1 cellular context compared by ENCODE assay signal in the genomic region with DNA sequence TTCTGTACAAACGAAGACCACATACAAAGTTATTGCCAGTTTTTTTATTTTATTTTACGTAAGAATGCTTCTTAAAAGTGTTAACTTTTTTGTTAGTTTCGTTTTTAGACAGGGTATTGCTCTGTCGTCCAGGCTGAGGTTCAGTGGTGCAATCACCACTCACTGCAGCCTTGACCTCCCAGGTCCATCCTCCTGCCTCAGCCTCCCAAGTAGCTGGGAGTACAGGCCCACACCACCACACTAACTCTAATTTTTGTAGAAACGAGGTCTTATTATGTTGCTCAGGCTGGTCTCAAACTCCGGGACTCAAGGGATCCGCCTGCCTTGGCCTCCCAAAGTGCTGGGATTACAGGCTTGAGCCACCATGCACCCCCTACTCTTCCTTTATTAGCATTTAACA.
TF ChIP-seq lines count a peak whose summit lies in the region.

No MANE protein-coding gene starts in this region.

TF ChIP-seq in HepG2, 621 proteins besides CTCF, POLR2A, EP300 and RAD21:
- TF ChIP-seq, protein P1, sequence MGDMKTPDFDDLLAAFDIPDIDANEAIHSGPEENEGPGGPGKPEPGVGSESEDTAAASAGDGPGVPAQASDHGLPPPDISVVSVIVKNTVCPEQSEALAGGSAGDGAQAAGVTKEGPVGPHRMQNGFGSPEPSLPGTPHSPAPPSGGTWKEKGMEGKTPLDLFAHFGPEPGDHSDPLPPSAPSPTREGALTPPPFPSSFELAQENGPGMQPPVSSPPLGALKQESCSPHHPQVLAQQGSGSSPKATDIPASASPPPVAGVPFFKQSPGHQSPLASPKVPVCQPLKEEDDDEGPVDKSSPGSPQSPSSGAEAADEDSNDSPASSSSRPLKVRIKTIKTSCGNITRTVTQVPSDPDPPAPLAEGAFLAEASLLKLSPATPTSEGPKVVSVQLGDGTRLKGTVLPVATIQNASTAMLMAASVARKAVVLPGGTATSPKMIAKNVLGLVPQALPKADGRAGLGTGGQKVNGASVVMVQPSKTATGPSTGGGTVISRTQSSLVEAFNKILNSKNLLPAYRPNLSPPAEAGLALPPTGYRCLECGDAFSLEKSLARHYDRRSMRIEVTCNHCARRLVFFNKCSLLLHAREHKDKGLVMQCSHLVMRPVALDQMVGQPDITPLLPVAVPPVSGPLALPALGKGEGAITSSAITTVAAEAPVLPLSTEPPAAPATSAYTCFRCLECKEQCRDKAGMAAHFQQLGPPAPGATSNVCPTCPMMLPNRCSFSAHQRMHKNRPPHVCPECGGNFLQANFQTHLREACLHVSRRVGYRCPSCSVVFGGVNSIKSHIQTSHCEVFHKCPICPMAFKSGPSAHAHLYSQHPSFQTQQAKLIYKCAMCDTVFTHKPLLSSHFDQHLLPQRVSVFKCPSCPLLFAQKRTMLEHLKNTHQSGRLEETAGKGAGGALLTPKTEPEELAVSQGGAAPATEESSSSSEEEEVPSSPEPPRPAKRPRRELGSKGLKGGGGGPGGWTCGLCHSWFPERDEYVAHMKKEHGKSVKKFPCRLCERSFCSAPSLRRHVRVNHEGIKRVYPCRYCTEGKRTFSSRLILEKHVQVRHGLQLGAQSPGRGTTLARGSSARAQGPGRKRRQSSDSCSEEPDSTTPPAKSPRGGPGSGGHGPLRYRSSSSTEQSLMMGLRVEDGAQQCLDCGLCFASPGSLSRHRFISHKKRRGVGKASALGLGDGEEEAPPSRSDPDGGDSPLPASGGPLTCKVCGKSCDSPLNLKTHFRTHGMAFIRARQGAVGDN (CRISPR knock-in tag; IDR thresholded peaks at IDR 0.05) = no peak
- TF ChIP-seq ZNF563 (CRISPR knock-in tag; IDR thresholded peaks at IDR 0.05) = no peak
- TF ChIP-seq ZFP91 (CRISPR knock-in tag; IDR thresholded peaks at IDR 0.05; ENCODE audit: borderline replicate concordance) = peak; percentile 31; the same call in 1 of the 2 replicates
- no peak for TF ChIP-seq CENPX (CRISPR knock-in tag; IDR thresholded peaks at IDR 0.05)
- TF ChIP-seq, protein P2, sequence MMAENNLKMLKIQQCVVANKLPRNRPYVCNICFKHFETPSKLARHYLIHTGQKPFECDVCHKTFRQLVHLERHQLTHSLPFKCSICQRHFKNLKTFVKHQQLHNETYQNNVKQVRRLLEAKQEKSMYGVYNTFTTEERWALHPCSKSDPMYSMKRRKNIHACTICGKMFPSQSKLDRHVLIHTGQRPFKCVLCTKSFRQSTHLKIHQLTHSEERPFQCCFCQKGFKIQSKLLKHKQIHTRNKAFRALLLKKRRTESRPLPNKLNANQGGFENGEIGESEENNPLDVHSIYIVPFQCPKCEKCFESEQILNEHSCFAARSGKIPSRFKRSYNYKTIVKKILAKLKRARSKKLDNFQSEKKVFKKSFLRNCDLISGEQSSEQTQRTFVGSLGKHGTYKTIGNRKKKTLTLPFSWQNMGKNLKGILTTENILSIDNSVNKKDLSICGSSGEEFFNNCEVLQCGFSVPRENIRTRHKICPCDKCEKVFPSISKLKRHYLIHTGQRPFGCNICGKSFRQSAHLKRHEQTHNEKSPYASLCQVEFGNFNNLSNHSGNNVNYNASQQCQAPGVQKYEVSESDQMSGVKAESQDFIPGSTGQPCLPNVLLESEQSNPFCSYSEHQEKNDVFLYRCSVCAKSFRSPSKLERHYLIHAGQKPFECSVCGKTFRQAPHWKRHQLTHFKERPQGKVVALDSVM (CRISPR knock-in tag; IDR thresholded peaks at IDR 0.05) = peak; percentile 94
- peak; percentile 35; the same call in 1 of the 2 replicates for TF ChIP-seq ZMYM3 (CRISPR knock-in tag; IDR thresholded peaks at IDR 0.05)
- TF ChIP-seq ZNF460 (CRISPR knock-in tag; IDR thresholded peaks at IDR 0.05; ENCODE audit: borderline replicate concordance) = peak; percentile 89
TF ChIP-seq in HepG2: peak in this region for 4.
